In the genomic region with DNA sequence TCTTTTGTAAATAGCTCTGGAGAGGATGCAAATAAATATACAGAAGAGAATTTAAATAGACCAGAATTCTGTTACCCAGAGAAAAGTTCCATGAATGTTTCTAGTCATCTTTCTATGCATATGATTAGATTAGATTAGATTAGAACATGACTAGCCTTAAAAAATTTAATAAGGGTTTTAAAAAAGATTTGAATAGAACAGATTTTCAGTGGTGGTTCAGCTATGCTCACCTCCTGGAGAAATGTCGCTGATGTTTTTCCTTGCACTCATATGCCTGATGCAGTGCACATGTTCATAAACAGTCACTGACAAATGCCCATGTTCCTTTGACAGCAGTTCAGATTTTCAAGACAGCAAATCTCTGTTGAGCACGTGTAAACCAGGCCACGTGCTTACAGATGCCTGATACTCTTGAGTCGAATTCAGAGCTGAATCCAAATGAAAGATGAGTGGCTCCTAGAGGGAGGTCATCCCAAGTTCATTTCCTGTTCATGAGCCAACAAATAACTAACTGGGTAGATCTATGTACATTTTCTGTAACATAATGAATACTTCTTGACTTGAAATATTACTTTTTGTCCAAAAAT, we compare ENCODE assay signal across 15 cellular contexts. TPM values are rescaled to one million over a fixed set of nuclear protein-coding genes. Genes with fewer than 3 reads are reported as not detected.
DNase-seq lines count a peak whose midpoint lies in the region; ATAC-seq, FAIRE-seq and TF ChIP-seq lines count a peak whose summit lies in the region.
"Had no signal": no experiment of that assay in that cellular context is flagged by ENCODE, and none has a peak within 500 bp of the region (broad histone marks: within the 10 kb centered on the region; RNA-seq: fewer than 3 reads in every experiment).

No MANE protein-coding gene starts in this region.

- peak; percentile 50 for FAIRE-seq in GM12891 (lab: Jason Lieb, UNC)

- no peak for ATAC-seq in GM18498 (IDR thresholded peaks at IDR 0.05; ENCODE audit: unreplicated experiment)
- ATAC-seq: GM23338, T-helper 17 cell had no signal

- DNase-seq in DMS 273 (lab: John Stamatoyannopoulos, UW; ENCODE audit: unreplicated experiment): peak; percentile 35
- no peak for DNase-seq in DMS 273 treated with DMSO at 0.1 percent for 48 hours (lab: John Stamatoyannopoulos, UW)
- DNase-seq in GM12891 (ENCODE audit: insufficient read length, low spot score): no peak
- peak; percentile 47 for DNase-seq in SK-MEL-5 (ENCODE audit: low read depth, low spot score)
- DNase-seq in fibroblast of the conjunctiva (ENCODE audit: low read depth): peak; percentile 24
- no peak for DNase-seq in AG20443 (ENCODE audit: low spot score)
- no peak for DNase-seq in T-helper 9 cell
- DNase-seq: activated CD8-positive, alpha-beta memory T cell treated with anti-CD3 and anti-CD28 coated beads, Interleukin-2, amount 50 U/mL, for 48 hours; NCI-H774; T-helper 17 cell had no signal

- in situ Hi-C loops in SK-MEL-5 (cut with HindIII; ENCODE audit: low pct_unique_long_range_greater_than_20kb, low sequenced_read_pairs): no loop called here

- TF ChIP-seq POLR2A in GM12891 (IDR thresholded peaks at IDR 0.05; ENCODE audit: low read depth, low read length): no peak

TF ChIP-seq in GM12891, 5 proteins besides CTCF, POLR2A, EP300 and RAD21:
- TF ChIP-seq POU2F2 (IDR thresholded peaks at IDR 0.05; ENCODE audit: low read depth, low read length) (no peak), POLR2AphosphoS5 (IDR thresholded peaks at IDR 0.05; ENCODE audit: low read depth, low read length) (no peak), TAF1 (IDR thresholded peaks at IDR 0.05; ENCODE audit: low read depth, low read length) (no peak), SPI1 (IDR thresholded peaks at IDR 0.05; ENCODE audit: low read depth, low read length) (no peak)

RNA-seq across cellular contexts. Expression of a gene that starts 19.9 kb away (rescaled TPM):
- polyA plus RNA-seq in GM12891 (2012; ENCODE audit: low read depth, missing spikeins): 4.4 TPM
- 48.8 and 50.4 TPM in 2 replicates for total RNA-seq in SK-MEL-5 (2014; rRNA removed; shearing (Covaris generic))
- polyA plus RNA-seq in SK-MEL-5 (2015; cell fraction: cytosol; rRNA removed): 27.3 and 44.3 TPM in 2 replicates
- polyA plus RNA-seq in SK-MEL-5 (2015; cell fraction: nucleus; rRNA removed): 23.9 and 34.0 TPM in 2 replicates

RNA-seq across cellular contexts. Expression of a gene that starts 50.2 kb away (rescaled TPM):
- polyA plus RNA-seq in GM12891 (2012; ENCODE audit: low read depth, missing spikeins): 14.6 TPM
- 8.1 and 8.9 TPM in 2 replicates for total RNA-seq in SK-MEL-5 (2014; rRNA removed; shearing (Covaris generic))
- polyA plus RNA-seq in SK-MEL-5 (2015; cell fraction: cytosol; rRNA removed): 3.0 and 5.1 TPM in 2 replicates
- polyA plus RNA-seq in SK-MEL-5 (2015; cell fraction: nucleus; rRNA removed): 2.3 and 5.2 TPM in 2 replicates
- total RNA-seq: cardiac muscle cell, GM23338, kidney epithelial cell, smooth muscle cell had no signal

RNA-seq across cellular contexts. Expression of a gene that starts 57.8 kb away (rescaled TPM):
- 56.8 TPM for polyA plus RNA-seq in GM12891 (2012; ENCODE audit: low read depth, missing spikeins)
- not detected in 2 replicates for total RNA-seq in SK-MEL-5 (2014; rRNA removed; shearing (Covaris generic))
- 0.27 and 0.49 TPM in 2 replicates for polyA plus RNA-seq in SK-MEL-5 (2015; cell fraction: cytosol; rRNA removed)
- polyA plus RNA-seq in SK-MEL-5 (2015; cell fraction: nucleus; rRNA removed): 0.31 and 3.9 TPM in 2 replicates
- total RNA-seq: cardiac muscle cell, GM23338, kidney epithelial cell, smooth muscle cell had no signal
- polyA plus RNA-seq: smooth muscle cell had no signal

Comparison
In these comparisons a context has a peak if more than half of its experiments do, and no peak if none do; other contexts are left out.
1. DNase-seq: peak in DMS 273 (single experiment), SK-MEL-5 (single experiment) and fibroblast of the conjunctiva (single experiment); none in DMS 273 treated with DMSO at 0.1 percent for 48 hours (single experiment), GM12891 (single experiment), AG20443 (single experiment) and T-helper 9 cell (single experiment).